In the genomic region with DNA sequence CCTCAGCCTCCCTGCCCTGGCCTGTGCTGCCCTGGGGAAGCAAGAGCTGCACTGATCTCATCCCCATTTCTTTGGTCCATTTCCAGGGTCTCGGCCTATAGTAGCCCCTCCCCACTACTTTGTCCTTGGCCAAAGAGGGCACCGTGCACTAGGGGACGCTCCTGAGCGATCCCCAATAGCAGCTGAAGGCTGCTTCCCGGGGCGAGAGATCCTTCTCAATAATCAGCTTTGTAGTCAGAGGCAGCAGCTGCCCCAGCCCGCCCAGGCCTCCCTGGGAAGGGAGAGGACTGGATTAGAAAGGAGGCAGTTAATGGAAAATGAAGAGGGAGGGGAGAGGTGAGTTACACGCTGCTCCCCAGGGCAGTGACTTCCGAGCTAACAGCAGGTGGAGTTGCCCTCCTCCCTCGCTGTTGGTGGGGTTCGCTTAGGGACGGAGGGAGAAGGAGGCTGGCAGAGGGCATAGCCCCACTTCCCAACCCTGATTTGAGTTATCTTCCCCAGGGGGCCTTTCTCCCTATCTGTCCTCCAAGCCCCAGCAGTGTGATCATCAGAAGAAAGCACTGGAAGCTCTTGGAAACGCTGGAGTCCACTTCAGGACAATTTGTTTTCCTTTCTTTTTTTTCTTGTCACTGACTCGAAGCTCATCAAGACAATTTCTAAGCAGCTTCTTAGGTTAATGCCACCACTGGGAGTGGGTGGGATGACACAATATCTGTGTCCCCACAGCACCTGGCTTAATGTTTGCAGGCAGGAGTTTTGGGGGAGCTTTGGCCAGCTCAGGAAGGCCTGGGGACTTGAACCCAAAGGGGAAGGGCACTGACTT, we compare ENCODE assay signal across 8 cellular contexts. TPM values are rescaled to one million over a fixed set of nuclear protein-coding genes. Genes with fewer than 3 reads are reported as not detected.
A peak's percentile ranks its signal among the peaks of the same experiment; 100 is the strongest.
DNase-seq lines count a peak whose midpoint lies in the region; ATAC-seq and TF ChIP-seq lines count a peak whose summit lies in the region.

No MANE protein-coding gene starts in this region.

- no peaks in the 10 kb centered on the region for H3K4me1 ChIP-seq in breast epithelium
- peaks cover 6% of the 10 kb centered on the region for H3K4me1 ChIP-seq in endocrine pancreas (ENCODE audit: control insufficient read depth, insufficient read depth, low read length)
- H3K4me1 ChIP-seq in muscle layer of duodenum (ENCODE audit: control insufficient read depth in 1 of 2, insufficient read depth in 2 of 2, low read length in 2 of 2) = peaks cover 13 to 45% of the 10 kb centered on the region in 2 donors

- CTCF ChIA-PET in MCF 10A (lab: Yijun Ruan, JAX) = no interaction called here
- CTCF ChIA-PET in activated CD8-positive, alpha-beta memory T cell treated with anti-CD3 and anti-CD28 coated beads, Interleukin-2, amount 10 ng/mL, durations not matched to agents 7 days and 5 days (lab: Charles Lee) = interaction anchor here (0.6 to 1.1 kb wide), 3 partner anchors 27 to 356 kb away, joined by 3 to 7 read pairs (median 3); no protein-coding TSS in a partner anchor

- no peaks in the 10 kb centered on the region for H3K9me3 Mint-ChIP-seq in MCF 10A (ENCODE audit: unreplicated experiment)
- H3K9me3 Mint-ChIP-seq in activated CD8-positive, alpha-beta memory T cell treated with anti-CD3 and anti-CD28 coated beads, Interleukin-2, amount 10 ng/mL, durations not matched to agents 7 days and 5 days (ENCODE audit: low read depth) = no peaks in the 10 kb centered on the region

- DNase-seq in breast epithelium (ENCODE audit: low spot score in 2 of 2) = no peak
- DNase-seq in MCF 10A (ENCODE audit: unreplicated experiment) = no peak
- no peak for DNase-seq in activated CD8-positive, alpha-beta memory T cell treated with anti-CD3 and anti-CD28 coated beads, Interleukin-2, amount 10 ng/mL, durations not matched to agents 7 days and 5 days

- intact Hi-C loops in breast epithelium (cut with DNase I; ENCODE audit: low total_unique reads) (no loop called here), MCF 10A (cut with micrococcal nuclease) (no loop called here)

- H3K4me3 ChIP-seq in breast epithelium (peak overlapping the region; percentile 75 to 86 (median 77)), endocrine pancreas (ENCODE audit: control insufficient read depth, insufficient read depth, low read length) (no peak overlapping the region), muscle layer of duodenum (ENCODE audit: low read depth in 1 of 2, low read length in 2 of 2) (peak overlapping the region in 1 of 2 donors; percentile 72)

- H3K36me3 Mint-ChIP-seq in MCF 10A (ENCODE audit: insufficient read depth, unreplicated experiment) = peaks cover 8% of the 10 kb centered on the region
- H3K36me3 Mint-ChIP-seq in activated CD8-positive, alpha-beta memory T cell treated with anti-CD3 and anti-CD28 coated beads, Interleukin-2, amount 10 ng/mL, durations not matched to agents 7 days and 5 days = peaks cover 6% of the 10 kb centered on the region

- peaks cover 9% of the 10 kb centered on the region for H3K4me1 Mint-ChIP-seq in MCF 10A (ENCODE audit: insufficient read depth, unreplicated experiment)
- H3K4me1 Mint-ChIP-seq in activated CD8-positive, alpha-beta memory T cell treated with anti-CD3 and anti-CD28 coated beads, Interleukin-2, amount 10 ng/mL, durations not matched to agents 7 days and 5 days = peaks cover 19% of the 10 kb centered on the region

- H3K9ac ChIP-seq in endocrine pancreas (ENCODE audit: control insufficient read depth, insufficient read depth, low read length) = peak overlapping the region; percentile 15

- POLR2A ChIA-PET in MCF 10A (lab: Yijun Ruan, JAX) = interaction anchor here (2.2 to 2.5 kb wide), 2 partner anchors 20 to 36 kb away, joined by 9 to 12 read pairs; no protein-coding TSS in a partner anchor

- H3K27me3 ChIP-seq in breast epithelium (no peaks in the 10 kb centered on the region), endocrine pancreas (ENCODE audit: control insufficient read depth, insufficient read depth, low read length) (no peaks in the 10 kb centered on the region), muscle layer of duodenum (ENCODE audit: low read depth, low read length) (no peaks in the 10 kb centered on the region)

- no peak overlapping the region for H3K4me3 Mint-ChIP-seq in MCF 10A (ENCODE audit: unreplicated experiment)
- no peak overlapping the region for H3K4me3 Mint-ChIP-seq in activated CD8-positive, alpha-beta memory T cell treated with anti-CD3 and anti-CD28 coated beads, Interleukin-2, amount 10 ng/mL, durations not matched to agents 7 days and 5 days

- H3K27me3 Mint-ChIP-seq in MCF 10A (ENCODE audit: insufficient read depth, unreplicated experiment) = no peaks in the 10 kb centered on the region
- H3K27me3 Mint-ChIP-seq in activated CD8-positive, alpha-beta memory T cell treated with anti-CD3 and anti-CD28 coated beads, Interleukin-2, amount 10 ng/mL, durations not matched to agents 7 days and 5 days = peaks cover 3% of the 10 kb centered on the region

- BruUV-seq in MCF 10A (replicated peaks; lab: Mats Ljungman, UMichigan) = no TSS peak

- H3K36me3 ChIP-seq in breast epithelium = no peaks in the 10 kb centered on the region
- no peaks in the 10 kb centered on the region for H3K36me3 ChIP-seq in endocrine pancreas (ENCODE audit: control insufficient read depth, insufficient read depth, low read length)
- peaks cover 5 to 6% of the 10 kb centered on the region in 2 donors for H3K36me3 ChIP-seq in muscle layer of duodenum (ENCODE audit: control insufficient read depth in 1 of 2, insufficient read depth in 2 of 2, low read length in 2 of 2)

- no peak for TF ChIP-seq POLR2A in breast epithelium (IDR thresholded peaks at IDR 0.05)

- H3K27ac ChIP-seq in breast epithelium = peak overlapping the region; percentile 83 to 94
- H3K27ac ChIP-seq in muscle layer of duodenum (ENCODE audit: low read length) = peak overlapping the region; percentile 95

- H3K9me3 ChIP-seq in breast epithelium (no peaks in the 10 kb centered on the region), endocrine pancreas (ENCODE audit: control insufficient read depth, low read length) (no peaks in the 10 kb centered on the region), muscle layer of duodenum (ENCODE audit: control insufficient read depth in 1 of 2, low read length in 2 of 2) (no peaks in the 10 kb centered on the region)

- no peak overlapping the region for H3K27ac Mint-ChIP-seq in MCF 10A (ENCODE audit: low read depth, unreplicated experiment)
- no peak overlapping the region for H3K27ac Mint-ChIP-seq in activated CD8-positive, alpha-beta memory T cell treated with anti-CD3 and anti-CD28 coated beads, Interleukin-2, amount 10 ng/mL, durations not matched to agents 7 days and 5 days

- no peak for ATAC-seq in HG03280 (IDR thresholded peaks at IDR 0.05; ENCODE audit: unreplicated experiment)
- no peak for ATAC-seq in activated CD8-positive, alpha-beta memory T cell treated with anti-CD3 and anti-CD28 coated beads, Interleukin-2, amount 10 ng/mL, durations not matched to agents 7 days and 5 days
- ATAC-seq in HG03439 (IDR thresholded peaks at IDR 0.05; ENCODE audit: unreplicated experiment) = no peak
- no peak for ATAC-seq in GM18873 (IDR thresholded peaks at IDR 0.05; ENCODE audit: low FRiP score, unreplicated experiment)

- TF ChIP-seq CTCF in breast epithelium (IDR thresholded peaks at IDR 0.05) (no peak), MCF 10A (IDR thresholded peaks at IDR 0.05; ENCODE audit: unreplicated experiment) (no peak)

RNA-seq across cellular contexts. Expression of a gene that starts 2.6 kb away (rescaled TPM):
- total RNA-seq in breast epithelium = 100 to 1,000 TPM; 106 to 242 (median 113) TPM
- 33.6 and 35.1 TPM in 2 replicates for total RNA-seq in MCF 10A (2022)
- total RNA-seq in activated CD8-positive, alpha-beta memory T cell treated with anti-CD3 and anti-CD28 coated beads, Interleukin-2, amount 10 ng/mL, durations not matched to agents 7 days and 5 days = 10 to 100 TPM; 29.8 to 32.0 TPM

RNA-seq across cellular contexts. Expression of a gene that starts 18.2 kb away (rescaled TPM):
- 10 to 100 TPM; 13.1 to 34.1 (median 25.6) TPM for total RNA-seq in breast epithelium
- 29.4 and 45.8 TPM in 2 replicates for total RNA-seq in MCF 10A (2022)
- total RNA-seq in activated CD8-positive, alpha-beta memory T cell treated with anti-CD3 and anti-CD28 coated beads, Interleukin-2, amount 10 ng/mL, durations not matched to agents 7 days and 5 days = 10 to 100 TPM; 60.6 to 72.8 TPM

RNA-seq across cellular contexts. Expression of a gene that starts 18.4 kb away (rescaled TPM):
- 10 to 100 TPM; 25.6 to 47.7 (median 28.5) TPM for total RNA-seq in breast epithelium
- 35.1 and 37.1 TPM in 2 replicates for total RNA-seq in MCF 10A (2022)
- total RNA-seq in activated CD8-positive, alpha-beta memory T cell treated with anti-CD3 and anti-CD28 coated beads, Interleukin-2, amount 10 ng/mL, durations not matched to agents 7 days and 5 days = 10 to 100 TPM; 40.3 to 42.1 TPM

RNA-seq across cellular contexts. Expression of a gene that starts 28.9 kb away (rescaled TPM):
- total RNA-seq in breast epithelium (100 to 1,000 TPM; 143 to 247 (median 244) TPM), MCF 10A (2022) (161 and 168 TPM in 2 replicates)
- 100 to 1,000 TPM; 443 to 471 TPM for total RNA-seq in activated CD8-positive, alpha-beta memory T cell treated with anti-CD3 and anti-CD28 coated beads, Interleukin-2, amount 10 ng/mL, durations not matched to agents 7 days and 5 days

RNA-seq across cellular contexts. Expression of a gene that starts 29.7 kb away (rescaled TPM):
- total RNA-seq in breast epithelium (10 to 100 TPM; 20.6 to 42.6 (median 23.6) TPM), MCF 10A (2022) (11.6 and 13.8 TPM in 2 replicates)
- total RNA-seq in activated CD8-positive, alpha-beta memory T cell treated with anti-CD3 and anti-CD28 coated beads, Interleukin-2, amount 10 ng/mL, durations not matched to agents 7 days and 5 days = 10 to 100 TPM; 22.6 to 26.8 TPM
